23 cellular contexts compared by ENCODE assay signal in the genomic region with DNA sequence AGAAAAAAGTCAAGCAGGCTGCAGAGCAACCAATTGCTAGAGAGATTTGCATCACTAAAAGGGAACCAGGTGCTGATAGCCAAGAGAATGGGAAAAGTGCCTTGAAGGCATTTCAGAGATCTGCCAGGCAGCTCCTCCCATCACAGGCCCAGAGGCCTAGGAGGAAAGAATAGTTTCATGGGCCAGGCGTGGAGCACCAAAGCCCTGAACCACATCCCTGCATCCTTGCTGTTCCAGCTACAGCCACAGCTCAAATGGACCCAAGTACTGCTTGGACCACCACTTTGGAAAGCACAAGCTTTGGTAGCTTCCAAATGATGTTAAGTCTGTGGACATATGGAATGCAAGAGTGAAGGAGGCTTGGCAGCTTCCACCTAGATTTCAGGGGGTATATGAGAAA. TPM values are rescaled to one million over a fixed set of nuclear protein-coding genes. Genes with fewer than 3 reads are reported as not detected.
"Had no signal": no experiment of that assay in that cellular context is flagged by ENCODE, and none has a peak within 500 bp of the region (broad histone marks: within the 10 kb centered on the region; RNA-seq: fewer than 3 reads in every experiment).

No MANE protein-coding gene starts in this region.

- H3K4me3 Mint-ChIP-seq: immature natural killer cell; mesothelial cell of epicardium; naive B cell; naive thymus-derived CD8-positive, alpha-beta T cell had no signal

- DNase-seq: dermis blood vessel endothelial cell; dorsolateral prefrontal cortex; effector CD4-positive, alpha-beta T cell; effector memory CD4-positive, alpha-beta T cell; foreskin keratinocyte; heart left ventricle; immature natural killer cell; islet precursor cell; kidney; kidney glomerular epithelial cell; left colon; left ventricle myocardium inferior; lower lobe of right lung; mesenchymal stem cell; mucosa of descending colon; naive B cell; naive thymus-derived CD8-positive, alpha-beta T cell had no signal

- H2AFZ ChIP-seq: hepatocyte had no signal

- H3K27me3 ChIP-seq: dorsolateral prefrontal cortex, esophagus muscularis mucosa, gastroesophageal sphincter, heart left ventricle, hepatocyte had no signal

- H3K27ac Mint-ChIP-seq: immature natural killer cell; mesothelial cell of epicardium; naive thymus-derived CD8-positive, alpha-beta T cell had no signal

- H3K9me3 ChIP-seq: gastroesophageal sphincter, left ventricle myocardium inferior had no signal

- H3K4me1 Mint-ChIP-seq: immature natural killer cell; mesothelial cell of epicardium; naive B cell; naive thymus-derived CD8-positive, alpha-beta T cell had no signal

- H3K4me1 ChIP-seq: esophagus muscularis mucosa, foreskin keratinocyte, gastroesophageal sphincter, heart left ventricle, left ventricle myocardium inferior, lower lobe of right lung had no signal

- H3K4me3 ChIP-seq: coronary artery, dorsolateral prefrontal cortex, esophagus muscularis mucosa, gastroesophageal sphincter, heart left ventricle, hepatocyte, left ventricle myocardium inferior, lower lobe of right lung, mucosa of descending colon had no signal

- H3K27ac ChIP-seq: coronary artery, dorsolateral prefrontal cortex, esophagus muscularis mucosa, foreskin keratinocyte, gastroesophageal sphincter, heart left ventricle, hepatocyte, left ventricle myocardium inferior, lower lobe of right lung had no signal

- H3K4me2 ChIP-seq: hepatocyte had no signal

- H3K36me3 Mint-ChIP-seq: mesothelial cell of epicardium had no signal

- ATAC-seq: foreskin keratinocyte; gastroesophageal sphincter; heart left ventricle; left colon; left lobe of liver; lower lobe of right lung; mucosa of descending colon; naive thymus-derived CD8-positive, alpha-beta T cell had no signal

- H3K79me2 ChIP-seq: hepatocyte had no signal

- H3K36me3 ChIP-seq: esophagus muscularis mucosa, gastroesophageal sphincter, heart left ventricle, left ventricle myocardium inferior, lower lobe of right lung had no signal

RNA-seq across cellular contexts. Expression of gene ZSWIM5, which starts 29.7 kb away (rescaled TPM):
- total RNA-seq: foreskin keratinocyte had no signal
- polyA plus RNA-seq: foreskin keratinocyte had no signal
